Comparison of ENCODE assay signal across 1 cellular context in the genomic region with DNA sequence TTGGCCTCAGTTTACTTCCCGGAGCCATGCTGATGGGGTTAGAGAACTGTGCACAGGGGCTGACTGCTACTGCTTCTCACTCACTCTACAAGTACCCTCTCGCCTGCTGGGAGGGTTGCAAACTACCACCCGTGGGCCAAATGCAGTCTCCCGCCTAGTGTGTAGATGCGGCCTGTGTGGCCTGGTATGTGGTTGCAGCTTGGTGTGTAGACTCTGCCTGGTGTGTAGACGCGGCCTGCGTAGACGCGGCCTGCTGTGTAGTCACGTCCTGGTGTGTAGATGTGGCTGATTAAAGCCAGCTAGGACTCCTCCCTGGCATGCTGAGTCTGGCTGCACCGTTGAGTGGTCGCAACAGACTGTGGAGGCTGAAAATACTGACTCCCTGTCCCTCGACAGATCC.
TF ChIP-seq lines count a peak whose summit lies in the region.

No MANE protein-coding gene starts in this region.

TF ChIP-seq in HepG2, 621 proteins besides CTCF, POLR2A, EP300 and RAD21:
- no peak for TF ChIP-seq KDM4B (CRISPR knock-in tag; IDR thresholded peaks at IDR 0.05)
- TF ChIP-seq ATF7-NPFF (CRISPR knock-in tag; IDR thresholded peaks at IDR 0.05; ENCODE audit: low read depth): no peak
- no peak for TF ChIP-seq NCOR1 (IDR thresholded peaks at IDR 0.05; ENCODE audit: borderline replicate concordance, low read length)
- TF ChIP-seq, protein P1, sequence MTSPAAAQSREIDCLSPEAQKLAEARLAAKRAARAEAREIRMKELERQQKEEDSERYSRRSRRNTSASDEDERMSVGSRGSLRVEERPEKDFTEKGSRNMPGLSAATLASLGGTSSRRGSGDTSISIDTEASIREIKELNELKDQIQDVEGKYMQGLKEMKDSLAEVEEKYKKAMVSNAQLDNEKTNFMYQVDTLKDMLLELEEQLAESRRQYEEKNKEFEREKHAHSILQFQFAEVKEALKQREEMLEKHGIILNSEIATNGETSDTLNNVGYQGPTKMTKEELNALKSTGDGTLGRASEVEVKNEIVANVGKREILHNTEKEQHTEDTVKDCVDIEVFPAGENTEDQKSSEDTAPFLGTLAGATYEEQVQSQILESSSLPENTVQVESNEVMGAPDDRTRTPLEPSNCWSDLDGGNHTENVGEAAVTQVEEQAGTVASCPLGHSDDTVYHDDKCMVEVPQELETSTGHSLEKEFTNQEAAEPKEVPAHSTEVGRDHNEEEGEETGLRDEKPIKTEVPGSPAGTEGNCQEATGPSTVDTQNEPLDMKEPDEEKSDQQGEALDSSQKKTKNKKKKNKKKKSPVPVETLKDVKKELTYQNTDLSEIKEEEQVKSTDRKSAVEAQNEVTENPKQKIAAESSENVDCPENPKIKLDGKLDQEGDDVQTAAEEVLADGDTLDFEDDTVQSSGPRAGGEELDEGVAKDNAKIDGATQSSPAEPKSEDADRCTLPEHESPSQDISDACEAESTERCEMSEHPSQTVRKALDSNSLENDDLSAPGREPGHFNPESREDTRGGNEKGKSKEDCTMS (CRISPR knock-in tag; conservative IDR thresholded peaks at IDR 0.05): no peak
- TF ChIP-seq NFYC (CRISPR knock-in tag; IDR thresholded peaks at IDR 0.05): no peak
- no peak for TF ChIP-seq PAF1 (CRISPR knock-in tag; IDR thresholded peaks at IDR 0.05)
- no peak for TF ChIP-seq ZNF33A (CRISPR knock-in tag; IDR thresholded peaks at IDR 0.05; ENCODE audit: borderline replicate concordance)
- no peak for TF ChIP-seq STAT5B (CRISPR knock-in tag; IDR thresholded peaks at IDR 0.05)
- TF ChIP-seq IKZF5 (CRISPR knock-in tag; IDR thresholded peaks at IDR 0.05): no peak
- no peak for TF ChIP-seq ZNF441 (CRISPR knock-in tag; IDR thresholded peaks at IDR 0.05; ENCODE audit: borderline replicate concordance)
- TF ChIP-seq ZNF282 (IDR thresholded peaks at IDR 0.05; ENCODE audit: partially characterized antibody): no peak
- no peak for TF ChIP-seq ZNF549 (CRISPR knock-in tag; IDR thresholded peaks at IDR 0.05)
- no peak for TF ChIP-seq SP1 (IDR thresholded peaks at IDR 0.05)
- no peak for TF ChIP-seq SP1 (CRISPR knock-in tag; IDR thresholded peaks at IDR 0.05)
- no peak for TF ChIP-seq HIC2 (CRISPR knock-in tag; IDR thresholded peaks at IDR 0.05; ENCODE audit: low read depth)
- TF ChIP-seq RBAK (CRISPR knock-in tag; IDR thresholded peaks at IDR 0.05): no peak
- no peak for TF ChIP-seq DR1 (CRISPR knock-in tag; IDR thresholded peaks at IDR 0.05)
- no peak for TF ChIP-seq ZNF232 (CRISPR knock-in tag; IDR thresholded peaks at IDR 0.05; ENCODE audit: borderline replicate concordance)
- no peak for TF ChIP-seq GTF3A (CRISPR knock-in tag; conservative IDR thresholded peaks at IDR 0.05)
- TF ChIP-seq, protein P2, sequence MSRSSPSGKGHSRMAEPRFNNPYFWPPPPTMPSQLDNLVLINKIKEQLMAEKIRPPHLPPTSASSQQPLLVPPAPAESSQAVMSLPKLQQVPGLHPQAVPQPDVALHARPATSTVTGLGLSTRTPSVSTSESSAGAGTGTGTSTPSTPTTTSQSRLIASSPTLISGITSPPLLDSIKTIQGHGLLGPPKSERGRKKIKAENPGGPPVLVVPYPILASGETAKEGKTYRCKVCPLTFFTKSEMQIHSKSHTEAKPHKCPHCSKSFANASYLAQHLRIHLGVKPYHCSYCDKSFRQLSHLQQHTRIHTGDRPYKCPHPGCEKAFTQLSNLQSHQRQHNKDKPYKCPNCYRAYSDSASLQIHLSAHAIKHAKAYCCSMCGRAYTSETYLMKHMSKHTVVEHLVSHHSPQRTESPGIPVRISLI (CRISPR knock-in tag; IDR thresholded peaks at IDR 0.05; ENCODE audit: borderline replicate concordance): no peak
- TF ChIP-seq ZNF841 (CRISPR knock-in tag; IDR thresholded peaks at IDR 0.05; ENCODE audit: borderline replicate concordance): no peak
TF ChIP-seq in HepG2: peak in this region for 0.
